Comparison of ENCODE assay signal across 8 cellular contexts in the genomic region with DNA sequence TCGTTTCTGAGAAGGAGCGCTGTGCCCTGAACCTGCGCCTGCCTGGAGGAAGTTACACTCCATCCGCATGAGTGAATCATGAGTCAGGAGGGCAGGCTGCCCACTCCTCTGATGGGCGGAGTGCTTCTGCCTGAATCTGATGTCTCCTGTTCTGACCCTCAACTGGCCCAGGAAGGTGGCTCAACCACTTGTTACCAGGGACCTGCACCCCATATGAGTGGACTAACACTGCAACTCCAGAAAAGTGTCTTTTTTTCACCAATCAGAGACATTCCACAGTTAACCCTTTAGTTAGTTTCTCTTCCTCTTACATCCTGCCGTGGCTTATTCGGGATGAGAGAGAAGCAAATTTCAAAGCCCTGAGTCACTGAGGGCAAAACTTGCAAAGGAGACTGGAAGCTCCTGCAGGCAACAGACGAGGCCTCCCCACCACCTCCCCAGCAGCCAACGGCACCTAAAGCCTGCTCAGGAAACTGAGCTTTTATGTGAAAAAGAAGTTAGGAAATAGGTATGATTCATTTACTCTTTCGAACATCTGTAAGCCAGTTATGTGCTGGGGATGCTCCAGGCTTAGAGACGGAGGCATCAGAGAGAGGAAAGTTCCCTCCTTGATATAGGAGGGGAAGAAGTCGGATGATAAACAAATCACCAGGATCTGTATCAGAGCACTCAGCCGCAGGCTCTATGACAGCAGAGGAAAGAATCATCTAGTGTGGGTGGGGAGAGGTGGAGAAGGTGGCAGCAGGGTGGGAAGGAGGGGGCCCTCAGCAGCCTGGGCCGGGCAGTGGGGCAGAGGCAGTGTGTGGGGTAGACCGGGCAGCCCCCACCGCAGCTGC. TPM values are rescaled to one million over a fixed set of nuclear protein-coding genes. Genes with fewer than 3 reads are reported as not detected.
A peak's percentile ranks its signal among the peaks of the same experiment; 100 is the strongest.
DNase-seq lines count a peak whose midpoint lies in the region; ATAC-seq and TF ChIP-seq lines count a peak whose summit lies in the region.

No MANE protein-coding gene starts in this region.

- no peaks in the 10 kb centered on the region for H3K27me3 ChIP-seq in HCT116 (ENCODE audit: insufficient read depth, low read length)
- no peaks in the 10 kb centered on the region for H3K27me3 ChIP-seq in MG63
- no peaks in the 10 kb centered on the region for H3K27me3 ChIP-seq in prostate gland (replicated peaks; ENCODE audit: insufficient read depth)

- H3K4me1 Mint-ChIP-seq in progenitor cell of endocrine pancreas (ENCODE audit: low read depth), result peaks cover 17% of the 10 kb centered on the region

- peaks cover 4 to 24% of the 10 kb centered on the region in 2 experiments; a peak in 2 of 4 replicates for H3K36me3 ChIP-seq in HCT116 (ENCODE audit: control insufficient read depth in 1 of 2, insufficient read depth in 2 of 2, low read length in 2 of 2)
- H3K36me3 ChIP-seq in MG63, result no peaks in the 10 kb centered on the region
- H3K36me3 ChIP-seq in prostate gland, result no peaks in the 10 kb centered on the region

- H3K79me2 ChIP-seq in HCT116 (ENCODE audit: insufficient read depth, low read length), result peaks cover 28% of the 10 kb centered on the region; the same call in 1 of the 2 replicates

- no peaks in the 10 kb centered on the region for H3K27me3 Mint-ChIP-seq in progenitor cell of endocrine pancreas

- no peak overlapping the region for H2AFZ ChIP-seq in HCT116 (ENCODE audit: low read depth, low read length, poor library complexity, severe bottlenecking)

- no peak for TF ChIP-seq CTCF in GM10266 (IDR thresholded peaks at IDR 0.05; ENCODE audit: control insufficient read depth, insufficient read depth, low read depth, missing control alignments)
- TF ChIP-seq CTCF in HCT116 (IDR thresholded peaks at IDR 0.05 in 2 of 3, conservative IDR thresholded peaks at IDR 0.05 in 1 of 3; ENCODE audit: borderline replicate concordance in 1 of 3, insufficient read depth in 1 of 3, low read depth in 2 of 3, low read length in 2 of 3), result no peak
- no peak for TF ChIP-seq CTCF in foreskin fibroblast (IDR thresholded peaks at IDR 0.05; ENCODE audit: low read depth, low read length)
- TF ChIP-seq CTCF in prostate gland (IDR thresholded peaks at IDR 0.05), result no peak
- no peak for TF ChIP-seq CTCF in progenitor cell of endocrine pancreas (IDR thresholded peaks at IDR 0.05; ENCODE audit: unreplicated experiment)

- intact Hi-C loops in HCT116 (cut with micrococcal nuclease) (loop anchor here (1.0 kb wide), 1 partner anchor 36 kb away; no protein-coding TSS in a partner anchor), prostate gland (cut with DNase I) (no loop called here)

- DNase-seq in GM10266 (ENCODE audit: extremely low spot score) (peak; percentile 53), HCT116 (ENCODE audit: low read depth, low spot score) (peak; percentile 89), MG63 (peak; percentile 95), activated T-cell treated with anti-CD3 and anti-CD28 coated beads for 48 hours (ENCODE audit: low read depth) (peak; percentile 66), foreskin fibroblast (peak; percentile 98), prostate gland (ENCODE audit: low spot score) (no peak), epidermal melanocyte (ENCODE audit: insufficient read length, low spot score) (no peak), progenitor cell of endocrine pancreas (ENCODE audit: low spot score, unreplicated experiment) (no peak)

- H3K27ac ChIP-seq in HCT116 (ENCODE audit: low read depth, low read length), result peak overlapping the region; percentile 96
- H3K27ac ChIP-seq in prostate gland, result peak overlapping the region; percentile 49 to 60

- no peaks in the 10 kb centered on the region for H4K20me1 ChIP-seq in HCT116 (ENCODE audit: insufficient read depth)

- H3K9me3 Mint-ChIP-seq in progenitor cell of endocrine pancreas (ENCODE audit: low read depth), result no peaks in the 10 kb centered on the region

- no peaks in the 10 kb centered on the region for H3K9me2 ChIP-seq in HCT116 (ENCODE audit: insufficient read depth)

- peak; percentile 87 for ATAC-seq in HCT116

- H3K4me3 ChIP-seq in HCT116 (replicated peaks in 1 of 2; ENCODE audit: low read depth in 1 of 2, low read length in 2 of 2), result peak overlapping the region; percentile 23 to 56
- H3K4me3 ChIP-seq in MG63, result no peak overlapping the region
- peak overlapping the region; percentile 20 to 22 for H3K4me3 ChIP-seq in foreskin fibroblast (ENCODE audit: low read depth in 1 of 2, low read length in 2 of 2)
- H3K4me3 ChIP-seq in prostate gland, result no peak overlapping the region

- H3K27ac Mint-ChIP-seq in progenitor cell of endocrine pancreas, result no peak overlapping the region

- WGBS in prostate gland, result 48% methylated on average over 16 of the region's 16 CpGs

- H3K4me2 ChIP-seq in HCT116 (ENCODE audit: low read length), result peak overlapping the region; percentile 96

- H3K4me1 ChIP-seq in HCT116 (ENCODE audit: control insufficient read depth in 1 of 2, insufficient read depth in 2 of 2, low read length in 2 of 2) (peaks cover 40 to 73% of the 10 kb centered on the region in 2 experiments), prostate gland (replicated peaks) (no peaks in the 10 kb centered on the region)

- H3K36me3 Mint-ChIP-seq in progenitor cell of endocrine pancreas (ENCODE audit: insufficient read depth), result peaks cover 22% of the 10 kb centered on the region

- RAD21 ChIA-PET in HCT116 (lab: Charles Lee; ENCODE audit: low non-redundant PET in 1 of 2, low total read pairs in 2 of 2, uncharacterized antibody in 2 of 2, unreplicated experiment in 2 of 2), result no interaction called here

- H3K9me3 ChIP-seq in HCT116 (ENCODE audit: control insufficient read depth in 1 of 2, insufficient read depth in 1 of 2, low read depth in 1 of 2, low read length in 2 of 2) (no peaks in the 10 kb centered on the region), MG63 (no peaks in the 10 kb centered on the region), prostate gland (no peaks in the 10 kb centered on the region)

- BruUV-seq in HCT116 (replicated peaks; lab: Mats Ljungman, UMichigan), result no TSS peak

- POLR2A ChIA-PET in HCT116 (lab: Charles Lee), result interaction anchor here (0.9 kb wide), 1 partner anchor 33 kb away, joined by 3 read pairs; no protein-coding TSS in a partner anchor

- peak overlapping the region; percentile 75 for H3K9ac ChIP-seq in HCT116 (ENCODE audit: low read length)

- no peak for TF ChIP-seq RAD21 in HCT116 (IDR thresholded peaks at IDR 0.05; ENCODE audit: low read depth)

- CTCF ChIA-PET in HCT116 (lab: Charles Lee), result interaction anchor here (0.6 to 1.2 kb wide), 2 partner anchors 110 to 299 kb away, joined by 3 to 4 read pairs; no protein-coding TSS in a partner anchor

- TF ChIP-seq POLR2A in HCT116 (IDR thresholded peaks at IDR 0.05; ENCODE audit: borderline replicate concordance, extremely low read depth, insufficient read depth, insufficient read length), result no peak
- peak; percentile 24 for TF ChIP-seq POLR2A in prostate gland (IDR thresholded peaks at IDR 0.05)

- no peak overlapping the region for H3K4me3 Mint-ChIP-seq in progenitor cell of endocrine pancreas (ENCODE audit: low read depth)

TF ChIP-seq in HCT116, 20 proteins besides CTCF, POLR2A, EP300 and RAD21:
- peak; percentile 36 for TF ChIP-seq TCF7L2 (IDR thresholded peaks at IDR 0.05; ENCODE audit: borderline replicate concordance, extremely low read depth, insufficient read depth, insufficient read length)
- no peak for TF ChIP-seq CBX3 (IDR thresholded peaks at IDR 0.05; ENCODE audit: low read depth)
- peak; percentile 51; the same call in 1 of the 2 replicates for TF ChIP-seq POLR2AphosphoS5 (IDR thresholded peaks at IDR 0.05; ENCODE audit: low read depth, low read length)

RNA-seq across cellular contexts. Expression of a gene that starts 31.0 kb away (rescaled TPM):
- total RNA-seq in HCT116 (2021; ENCODE audit: unreplicated experiment) (34.9 TPM), prostate gland (10 to 100 TPM; 19.8 to 43.5 TPM), progenitor cell of endocrine pancreas (38.4 and 39.0 TPM in 2 replicates)
- 17.5 and 20.2 TPM in 2 replicates for polyA plus RNA-seq in HCT116 (2012)
- not detected in 2 replicates for total RNA-seq in MG63 (2014; rRNA removed; shearing (Covaris generic); ENCODE audit: low replicate concordance)

Comparison
In these comparisons a context has a peak if more than half of its experiments do, and no peak if none do; other contexts are left out.
1. DNase-seq: peak in GM10266 (single experiment), HCT116 (single experiment), MG63 (single experiment), activated T-cell treated with anti-CD3 and anti-CD28 coated beads for 48 hours (single experiment) and foreskin fibroblast (2 of 2); none in prostate gland (single experiment), epidermal melanocyte (single experiment) and progenitor cell of endocrine pancreas (single experiment).
2. H3K4me3 ChIP-seq: peak in HCT116 (2 of 2) and foreskin fibroblast (2 of 2); none in MG63 (single experiment) and prostate gland (0 of 2).
3. RNA of a gene that starts 31.0 kb away (total RNA-seq): 19.8 to 43.5 TPM in prostate gland, 38.4 to 39.0 TPM in progenitor cell of endocrine pancreas and 34.9 TPM in HCT116 (single experiment); not detected in MG63; every median in the first group is over 10 times any median in the second.